8 cellular contexts compared by ENCODE assay signal in the genomic region with DNA sequence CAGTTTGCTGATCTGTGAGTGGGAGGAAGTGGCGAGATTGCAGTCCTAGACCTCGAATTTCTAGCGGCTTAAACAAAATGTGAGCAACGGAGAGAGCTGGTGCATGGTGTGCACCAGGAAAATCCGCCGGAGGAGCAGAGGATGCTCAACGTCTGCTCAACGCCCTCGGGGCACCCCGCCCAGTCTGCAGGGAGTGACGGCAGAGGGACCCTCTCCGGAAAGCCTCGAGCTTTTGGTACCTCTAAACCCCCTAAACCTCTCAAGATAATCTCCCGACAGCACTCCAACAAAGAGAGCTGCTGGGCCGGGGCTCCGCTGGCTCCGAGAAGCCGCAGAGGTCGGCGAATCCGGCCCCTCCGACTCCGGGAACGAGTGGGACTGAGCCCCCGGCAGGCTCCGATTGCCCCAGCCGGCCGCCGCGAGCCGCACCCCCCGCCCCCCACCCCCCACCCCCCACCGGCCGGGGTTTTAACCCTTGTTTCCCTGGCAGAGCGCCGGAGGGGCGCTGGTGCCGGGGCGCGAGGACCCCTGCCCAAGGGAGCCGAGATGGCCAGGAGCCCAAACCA. TPM values are rescaled to one million over a fixed set of nuclear protein-coding genes. Genes with fewer than 3 reads are reported as not detected.
DNase-seq lines count a peak whose midpoint lies in the region; ATAC-seq and TF ChIP-seq lines count a peak whose summit lies in the region.

No MANE protein-coding gene starts in this region.

- H3K4me3 ChIP-seq in BLaER1 (peak overlapping the region; percentile 70), GM23338 (peak overlapping the region; percentile 99)

- POLR2A ChIA-PET in MCF 10A (lab: Yijun Ruan, JAX) = interaction anchor here (1.0 kb wide), 1 partner anchor 37 kb away, joined by 3 read pairs; no protein-coding TSS in a partner anchor

- H3K4me1 ChIP-seq in BLaER1 (peaks cover 22% of the 10 kb centered on the region), GM23338 (ENCODE audit: insufficient read depth) (peaks cover 40% of the 10 kb centered on the region)

- no peaks in the 10 kb centered on the region for H3K9me2 ChIP-seq in GM23338 (ENCODE audit: insufficient read depth)

- H3K9me3 Mint-ChIP-seq in GM23338 = no peaks in the 10 kb centered on the region
- no peaks in the 10 kb centered on the region for H3K9me3 Mint-ChIP-seq in MCF 10A (ENCODE audit: unreplicated experiment)
- H3K9me3 Mint-ChIP-seq in natural killer cell = no peaks in the 10 kb centered on the region

- peaks cover 20% of the 10 kb centered on the region for H3F3A ChIP-seq in GM23338 (replicated peaks; ENCODE audit: low read depth)

- DNase-seq in GM23338 (ENCODE audit: low spot score) (peak; percentile 65), MCF 10A (ENCODE audit: unreplicated experiment) (no peak), natural killer cell (no peak), KBM-7 (no peak), NCI-H226 (no peak)

- H2AFZ ChIP-seq in GM23338 = peak overlapping the region; percentile 99

- CTCF ChIA-PET in MCF 10A (lab: Yijun Ruan, JAX) = interaction anchor here (0.8 to 1.4 kb wide), 5 partner anchors 10 to 269 kb away, joined by 3 to 6 read pairs (median 4); no protein-coding TSS in a partner anchor

- H3K4me2 ChIP-seq in BLaER1 (peak overlapping the region; percentile 98), GM23338 (peak overlapping the region; percentile 100)

- H3K79me2 ChIP-seq in GM23338 (replicated peaks; ENCODE audit: insufficient read depth) = no peaks in the 10 kb centered on the region

- H3K4me3 Mint-ChIP-seq in GM23338 = peak overlapping the region; percentile 79
- peak overlapping the region; percentile 68 for H3K4me3 Mint-ChIP-seq in MCF 10A (ENCODE audit: unreplicated experiment)
- H3K4me3 Mint-ChIP-seq in natural killer cell = peak overlapping the region; percentile 80

- peaks cover 35% of the 10 kb centered on the region for H4K20me1 ChIP-seq in BLaER1
- no peaks in the 10 kb centered on the region for H4K20me1 ChIP-seq in GM23338 (replicated peaks; ENCODE audit: insufficient read depth)

- H3K36me3 ChIP-seq in BLaER1 = no peaks in the 10 kb centered on the region
- no peaks in the 10 kb centered on the region for H3K36me3 ChIP-seq in GM23338 (ENCODE audit: insufficient read depth)

- peaks cover 72% of the 10 kb centered on the region for H3K27me3 ChIP-seq in BLaER1
- H3K27me3 ChIP-seq in GM23338 (ENCODE audit: insufficient read depth) = peaks cover 70% of the 10 kb centered on the region

- H3K27ac ChIP-seq in BLaER1 (no peak overlapping the region), GM23338 (ENCODE audit: low read depth) (no peak overlapping the region)

- H3K36me3 Mint-ChIP-seq in GM23338 (ENCODE audit: low read depth) (peaks cover 3% of the 10 kb centered on the region; the same call in 1 of the 3 replicates), MCF 10A (ENCODE audit: insufficient read depth, unreplicated experiment) (no peaks in the 10 kb centered on the region), natural killer cell (no peaks in the 10 kb centered on the region)

- ATAC-seq in GM23338 (peak; percentile 11), natural killer cell (peak in 1 of 3 donors; percentile 24), GM18520 (IDR thresholded peaks at IDR 0.05; ENCODE audit: unreplicated experiment) (no peak), HG02610 (IDR thresholded peaks at IDR 0.05; ENCODE audit: unreplicated experiment) (no peak)

- no peak overlapping the region for H3K9ac ChIP-seq in BLaER1

- H3K9me3 ChIP-seq in BLaER1 = no peaks in the 10 kb centered on the region

- BruUV-seq in MCF 10A (replicated peaks; lab: Mats Ljungman, UMichigan) = no TSS peak

- H3K27ac Mint-ChIP-seq in GM23338 (no peak overlapping the region), MCF 10A (ENCODE audit: low read depth, unreplicated experiment) (no peak overlapping the region), natural killer cell (no peak overlapping the region)

- H3K4me1 Mint-ChIP-seq in GM23338 (peaks cover 39% of the 10 kb centered on the region), MCF 10A (ENCODE audit: insufficient read depth, unreplicated experiment) (peaks cover 6% of the 10 kb centered on the region), natural killer cell (peaks cover 15 to 20% of the 10 kb centered on the region in 2 donors)

- TF ChIP-seq CTCF in GM23338 (conservative IDR thresholded peaks at IDR 0.05; ENCODE audit: low read depth in 2 of 2) (no peak), MCF 10A (IDR thresholded peaks at IDR 0.05; ENCODE audit: unreplicated experiment) (no peak), natural killer cell (IDR thresholded peaks at IDR 0.05) (no peak)

- in situ Hi-C loops in KBM-7 (cut with MboI; ENCODE audit: low pct_unique_long_range_greater_than_20kb, low sequenced_read_pairs) = no loop called here

- H3K27me3 Mint-ChIP-seq in GM23338 (ENCODE audit: insufficient read depth, low read depth, poor library complexity) (peaks cover 66% of the 10 kb centered on the region), MCF 10A (ENCODE audit: insufficient read depth, unreplicated experiment) (peaks cover 61% of the 10 kb centered on the region), natural killer cell (ENCODE audit: low read depth in 2 of 2) (peaks cover 60 to 69% of the 10 kb centered on the region in 2 donors)

- intact Hi-C loops in MCF 10A (cut with micrococcal nuclease) = no loop called here
- intact Hi-C loops in natural killer cell (cut with micrococcal nuclease) = no loop called here

TF ChIP-seq in GM23338, 12 proteins besides CTCF, POLR2A, EP300 and RAD21:
- TF ChIP-seq, protein P1, sequence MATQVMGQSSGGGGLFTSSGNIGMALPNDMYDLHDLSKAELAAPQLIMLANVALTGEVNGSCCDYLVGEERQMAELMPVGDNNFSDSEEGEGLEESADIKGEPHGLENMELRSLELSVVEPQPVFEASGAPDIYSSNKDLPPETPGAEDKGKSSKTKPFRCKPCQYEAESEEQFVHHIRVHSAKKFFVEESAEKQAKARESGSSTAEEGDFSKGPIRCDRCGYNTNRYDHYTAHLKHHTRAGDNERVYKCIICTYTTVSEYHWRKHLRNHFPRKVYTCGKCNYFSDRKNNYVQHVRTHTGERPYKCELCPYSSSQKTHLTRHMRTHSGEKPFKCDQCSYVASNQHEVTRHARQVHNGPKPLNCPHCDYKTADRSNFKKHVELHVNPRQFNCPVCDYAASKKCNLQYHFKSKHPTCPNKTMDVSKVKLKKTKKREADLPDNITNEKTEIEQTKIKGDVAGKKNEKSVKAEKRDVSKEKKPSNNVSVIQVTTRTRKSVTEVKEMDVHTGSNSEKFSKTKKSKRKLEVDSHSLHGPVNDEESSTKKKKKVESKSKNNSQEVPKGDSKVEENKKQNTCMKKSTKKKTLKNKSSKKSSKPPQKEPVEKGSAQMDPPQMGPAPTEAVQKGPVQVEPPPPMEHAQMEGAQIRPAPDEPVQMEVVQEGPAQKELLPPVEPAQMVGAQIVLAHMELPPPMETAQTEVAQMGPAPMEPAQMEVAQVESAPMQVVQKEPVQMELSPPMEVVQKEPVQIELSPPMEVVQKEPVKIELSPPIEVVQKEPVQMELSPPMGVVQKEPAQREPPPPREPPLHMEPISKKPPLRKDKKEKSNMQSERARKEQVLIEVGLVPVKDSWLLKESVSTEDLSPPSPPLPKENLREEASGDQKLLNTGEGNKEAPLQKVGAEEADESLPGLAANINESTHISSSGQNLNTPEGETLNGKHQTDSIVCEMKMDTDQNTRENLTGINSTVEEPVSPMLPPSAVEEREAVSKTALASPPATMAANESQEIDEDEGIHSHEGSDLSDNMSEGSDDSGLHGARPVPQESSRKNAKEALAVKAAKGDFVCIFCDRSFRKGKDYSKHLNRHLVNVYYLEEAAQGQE (IDR thresholded peaks at IDR 0.05; ENCODE audit: unreplicated experiment) = no peak
- TF ChIP-seq EZH2phosphoT487 (IDR thresholded peaks at IDR 0.05; ENCODE audit: unreplicated experiment) (no peak), EZH2 (IDR thresholded peaks at IDR 0.05; ENCODE audit: low read depth, unreplicated experiment) (no peak), JUNB (IDR thresholded peaks at IDR 0.05; ENCODE audit: unreplicated experiment) (no peak), ZNF114 (CRISPR knock-in tag; IDR thresholded peaks at IDR 0.05) (no peak)
- TF ChIP-seq, protein P2, sequence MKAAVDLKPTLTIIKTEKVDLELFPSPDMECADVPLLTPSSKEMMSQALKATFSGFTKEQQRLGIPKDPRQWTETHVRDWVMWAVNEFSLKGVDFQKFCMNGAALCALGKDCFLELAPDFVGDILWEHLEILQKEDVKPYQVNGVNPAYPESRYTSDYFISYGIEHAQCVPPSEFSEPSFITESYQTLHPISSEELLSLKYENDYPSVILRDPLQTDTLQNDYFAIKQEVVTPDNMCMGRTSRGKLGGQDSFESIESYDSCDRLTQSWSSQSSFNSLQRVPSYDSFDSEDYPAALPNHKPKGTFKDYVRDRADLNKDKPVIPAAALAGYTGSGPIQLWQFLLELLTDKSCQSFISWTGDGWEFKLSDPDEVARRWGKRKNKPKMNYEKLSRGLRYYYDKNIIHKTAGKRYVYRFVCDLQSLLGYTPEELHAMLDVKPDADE (IDR thresholded peaks at IDR 0.05) = no peak

RNA-seq across cellular contexts. Expression of a gene that starts 1.7 kb away (rescaled TPM):
- total RNA-seq in GM23338 (2014; rRNA removed; shearing (Covaris generic)) = 1.3 and 2.4 TPM in 2 replicates
- 1.1 and 1.9 TPM in 2 replicates for polyA plus RNA-seq in GM23338 (2016; fragmentation: Nextera tagmentation; extraction: Ambion mirVana)
- total RNA-seq in MCF 10A (2022) (0.09 and 0.39 TPM in 2 replicates), natural killer cell (not detected)

RNA-seq across cellular contexts. Expression of a gene that starts 41.5 kb away (rescaled TPM):
- total RNA-seq in GM23338 (2014; rRNA removed; shearing (Covaris generic)) = 21.8 and 35.7 TPM in 2 replicates
- 7.1 and 8.9 TPM in 2 replicates for polyA plus RNA-seq in GM23338 (2016; fragmentation: Nextera tagmentation; extraction: Ambion mirVana)
- total RNA-seq in MCF 10A (2022) (35.6 and 42.8 TPM in 2 replicates), natural killer cell (10 to 100 TPM; 21.9 to 30.6 (median 28.3) TPM)
